ENCODE assay signal across 8 cellular contexts in the genomic region with DNA sequence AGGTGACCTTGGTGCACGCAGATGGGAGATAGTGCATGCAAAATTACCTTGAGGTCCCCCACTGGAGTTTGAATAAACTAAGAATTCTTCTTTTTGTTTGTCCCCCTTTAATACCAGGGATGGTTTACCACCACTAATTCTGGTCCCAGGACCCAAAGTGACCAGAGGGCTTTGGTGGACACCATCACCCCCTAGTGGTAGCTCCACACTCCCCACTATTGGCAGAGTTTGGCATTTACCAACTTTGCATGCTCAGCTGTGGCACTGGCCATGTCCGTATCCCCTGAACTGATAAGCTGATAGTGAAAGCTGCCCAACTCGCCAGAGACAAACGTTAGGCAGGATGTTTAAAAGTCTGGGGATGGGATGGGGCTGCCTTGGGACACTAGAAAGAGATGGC. TPM values are rescaled to one million over a fixed set of nuclear protein-coding genes. Genes with fewer than 3 reads are reported as not detected.
DNase-seq lines count a peak whose midpoint lies in the region; ATAC-seq and TF ChIP-seq lines count a peak whose summit lies in the region.

No MANE protein-coding gene starts in this region.

- peak; percentile 54 for ATAC-seq in GM18498 (IDR thresholded peaks at IDR 0.05; ENCODE audit: unreplicated experiment)
- peak; percentile 53 for ATAC-seq in mucosa of descending colon
- ATAC-seq in GM19023 (IDR thresholded peaks at IDR 0.05; ENCODE audit: unreplicated experiment): no peak
- ATAC-seq in GM18861 (IDR thresholded peaks at IDR 0.05; ENCODE audit: unreplicated experiment): no peak

- intact Hi-C loops in mucosa of descending colon (cut with DNase I, micrococcal nuclease): no loop called here

- H3K36me3 ChIP-seq in mucosa of descending colon (ENCODE audit: low read depth): no peaks in the 10 kb centered on the region

- DNase-seq in AG09319 (ENCODE audit: extremely low read depth, low read depth): no peak
- DNase-seq in NCI-H345 treated with DMSO at 0.1 percent for 48 hours (lab: John Stamatoyannopoulos, UW; ENCODE audit: unreplicated experiment): peak; percentile 13
- no peak for DNase-seq in coronary artery (ENCODE audit: low spot score)
- DNase-seq in mucosa of descending colon: peak in 1 of 3 donors; percentile 39
- DNase-seq in NOMO-1 treated with dmso at 0.1 percent for 144 hours (lab: John Stamatoyannopoulos, UW; ENCODE audit: unreplicated experiment): no peak

- no peak overlapping the region for H3K27ac ChIP-seq in coronary artery

- TF ChIP-seq CTCF in AG09319 (IDR thresholded peaks at IDR 0.05; ENCODE audit: low read depth, low read length) (peak; percentile 40), coronary artery (IDR thresholded peaks at IDR 0.05) (peak; percentile 23), mucosa of descending colon (IDR thresholded peaks at IDR 0.05) (peak; percentile 31)

- H3K4me3 ChIP-seq in coronary artery: no peak overlapping the region
- no peak overlapping the region for H3K4me3 ChIP-seq in mucosa of descending colon

- no peaks in the 10 kb centered on the region for H3K4me1 ChIP-seq in mucosa of descending colon (ENCODE audit: low read depth)

- H3K9me3 ChIP-seq in mucosa of descending colon: no peaks in the 10 kb centered on the region

RNA-seq across cellular contexts. Expression of gene ASTN2, which starts 3.3 kb away (rescaled TPM):
- total RNA-seq in mucosa of descending colon: 1 to 10 TPM; 3.5 to 6.1 (median 5.4) TPM

Comparison
In these comparisons a context has a peak if more than half of its experiments do, and no peak if none do; other contexts are left out.
1. ATAC-seq: peak in GM18498 (single experiment) and mucosa of descending colon (single experiment); none in GM19023 (single experiment) and GM18861 (single experiment).
2. Peak in every context shown above with its lines, with median percentiles within 50 percentile points of each other: CTCF ChIP-seq.